In genomic region chr19:35585844-35586243, GRCh38 we compare ENCODE assay signal across 11 cellular contexts. TPM values are rescaled to one million over a fixed set of nuclear protein-coding genes. Genes with fewer than 3 reads are reported as not detected.
DNase-seq lines count a peak whose midpoint lies in the region; ATAC-seq and TF ChIP-seq lines count a peak whose summit lies in the region.
"Had no signal": no experiment of that assay in that cellular context is flagged by ENCODE, and none has a peak within 500 bp of the region (broad histone marks: within the 10 kb centered on the region; RNA-seq: fewer than 3 reads in every experiment).

Gene PMIS2, plus strand, starts transcription at chr19:35586173. Its CDS starts 87 bp downstream, at chr19:35586260.

- no peak within 1 kb of the TSS for H3K4me2 ChIP-seq in neural progenitor cell

- in situ Hi-C loops in G401 (cut with HindIII; ENCODE audit: low sequenced_read_pairs): no loop called here

- H3K4me1 ChIP-seq in HEK293 (ENCODE audit: control insufficient read depth, insufficient read depth, low read length) (no peaks in the 10 kb centered on the region), neural progenitor cell (no peaks in the 10 kb centered on the region)

- no peaks in the 10 kb centered on the region for H3K4me1 Mint-ChIP-seq in activated CD4-positive, alpha-beta T cell treated with anti-CD3 and anti-CD28 coated beads for 36 hours
- H3K4me1 Mint-ChIP-seq in activated T-cell treated with anti-CD3 and anti-CD28 coated beads, Interleukin-2, amount 50 U/mL, for 72 hours (ENCODE audit: low read depth): no peaks in the 10 kb centered on the region
- peaks cover 11% of the 10 kb centered on the region for H3K4me1 Mint-ChIP-seq in neural progenitor cell
- no peaks in the 10 kb centered on the region for H3K4me1 Mint-ChIP-seq in T-helper 17 cell

- peaks cover 13% of the 10 kb centered on the region for H3K27me3 Mint-ChIP-seq in activated CD4-positive, alpha-beta T cell treated with anti-CD3 and anti-CD28 coated beads for 36 hours
- peaks cover 33% of the 10 kb centered on the region for H3K27me3 Mint-ChIP-seq in activated T-cell treated with anti-CD3 and anti-CD28 coated beads, Interleukin-2, amount 50 U/mL, for 72 hours (ENCODE audit: low read depth)
- peaks cover 3% of the 10 kb centered on the region for H3K27me3 Mint-ChIP-seq in neural progenitor cell (ENCODE audit: insufficient read depth, low read depth)
- H3K27me3 Mint-ChIP-seq in T-helper 17 cell: peaks cover 45% of the 10 kb centered on the region

- peaks cover 26% of the 10 kb centered on the region for H3K27me3 ChIP-seq in neural progenitor cell

- H3K9me3 ChIP-seq in HEK293 (ENCODE audit: control insufficient read depth, insufficient read depth, low read depth, low read length): no peaks in the 10 kb centered on the region; the same call in 1 of the 2 replicates
- H3K9me3 ChIP-seq in neural progenitor cell (ENCODE audit: low read depth): no peaks in the 10 kb centered on the region
- no peaks in the 10 kb centered on the region for H3K9me3 ChIP-seq in T-helper 17 cell (ENCODE audit: control insufficient read depth, low read length, poor library complexity, severe bottlenecking)

- H3K27ac ChIP-seq in HEK293 (ENCODE audit: extremely low read depth, low read depth, low read length) (no peak within 1 kb of the TSS), neural progenitor cell (no peak within 1 kb of the TSS)

- POLR2A ChIA-PET in activated CD4-positive, alpha-beta T cell treated with anti-CD3 and anti-CD28 coated beads for 36 hours (lab: Charles Lee): no interaction called here
- POLR2A ChIA-PET in HEK293 (lab: Yijun Ruan, JAX): no interaction called here

- H3F3A ChIP-seq in neural progenitor cell (ENCODE audit: low read depth): no peaks in the 10 kb centered on the region

- no peak within 1 kb of the TSS for H3K9ac ChIP-seq in neural progenitor cell

- no peaks in the 10 kb centered on the region for H3K9me3 Mint-ChIP-seq in activated CD4-positive, alpha-beta T cell treated with anti-CD3 and anti-CD28 coated beads for 36 hours (ENCODE audit: low read depth)
- peaks cover 0 to 3% of the 10 kb centered on the region in 2 donors for H3K9me3 Mint-ChIP-seq in activated T-cell treated with anti-CD3 and anti-CD28 coated beads, Interleukin-2, amount 50 U/mL, for 72 hours
- peaks cover 3% of the 10 kb centered on the region for H3K9me3 Mint-ChIP-seq in neural progenitor cell

- H3K27ac Mint-ChIP-seq in activated CD4-positive, alpha-beta T cell treated with anti-CD3 and anti-CD28 coated beads for 36 hours: no peak within 1 kb of the TSS
- peak within 1 kb of the TSS; percentile 62 for H3K27ac Mint-ChIP-seq in activated T-cell treated with anti-CD3 and anti-CD28 coated beads, Interleukin-2, amount 50 U/mL, for 72 hours
- H3K27ac Mint-ChIP-seq in neural progenitor cell: no peak within 1 kb of the TSS
- no peak within 1 kb of the TSS for H3K27ac Mint-ChIP-seq in T-helper 17 cell

- DNase-seq in activated CD4-positive, alpha-beta T cell treated with anti-CD3 and anti-CD28 coated beads for 36 hours: peak; percentile 51
- no peak for DNase-seq in activated CD4-positive, alpha-beta T cell treated with anti-CD3 and anti-CD28 coated beads, Interleukin-2, amount 50 U/mL, for 1 hour
- peak in 1 of 2 donors; percentile 18 for DNase-seq in activated T-cell treated with anti-CD3 and anti-CD28 coated beads, Interleukin-2, amount 50 U/mL, for 72 hours
- peak; percentile 38 for DNase-seq in neural progenitor cell (ENCODE audit: low spot score)
- no peak for DNase-seq in NCI-H226
- no peak for DNase-seq in G401 (ENCODE audit: low spot score)
- no peak for DNase-seq in T-helper 17 cell
- DNase-seq: foreskin fibroblast, left colon, NCI-H774 had no signal

- intact Hi-C loops in activated CD4-positive, alpha-beta T cell treated with anti-CD3 and anti-CD28 coated beads for 36 hours (cut with DNase I, micrococcal nuclease): no loop called here

- no peaks in the 10 kb centered on the region for H4K20me1 ChIP-seq in neural progenitor cell (ENCODE audit: low read depth)

- peak; percentile 69 for ATAC-seq in activated CD4-positive, alpha-beta T cell treated with anti-CD3 and anti-CD28 coated beads for 36 hours
- peak; percentile 21 to 44 for ATAC-seq in activated T-cell treated with anti-CD3 and anti-CD28 coated beads, Interleukin-2, amount 50 U/mL, for 72 hours (replicated peaks in 1 of 2)
- no peak for ATAC-seq in T-helper 17 cell
- ATAC-seq: left colon had no signal

- no peaks in the 10 kb centered on the region for H3K79me2 ChIP-seq in neural progenitor cell (ENCODE audit: low read depth)

- H3K4me3 ChIP-seq in HEK293 (ENCODE audit: low read depth, low read length) (no peak within 1 kb of the TSS), neural progenitor cell (no peak within 1 kb of the TSS)

- TF ChIP-seq CTCF in HEK293 (tag by site-specific recombination; IDR thresholded peaks at IDR 0.05) (no peak), neural progenitor cell (IDR thresholded peaks at IDR 0.05) (no peak)

- H3K36me3 Mint-ChIP-seq in activated CD4-positive, alpha-beta T cell treated with anti-CD3 and anti-CD28 coated beads for 36 hours (ENCODE audit: low read depth): no peaks in the 10 kb centered on the region
- no peaks in the 10 kb centered on the region for H3K36me3 Mint-ChIP-seq in activated T-cell treated with anti-CD3 and anti-CD28 coated beads, Interleukin-2, amount 50 U/mL, for 72 hours (ENCODE audit: insufficient read depth in 2 of 2)
- H3K36me3 Mint-ChIP-seq in neural progenitor cell (no peaks in the 10 kb centered on the region), T-helper 17 cell (ENCODE audit: low read depth) (peaks cover 3% of the 10 kb centered on the region)

- CTCF ChIA-PET in activated CD4-positive, alpha-beta T cell treated with anti-CD3 and anti-CD28 coated beads for 36 hours (lab: Charles Lee): interaction anchor here (0.6 to 1.4 kb wide), 2 partner anchors 75 to 299 kb away, joined by 3 to 4 read pairs; no protein-coding TSS in a partner anchor
- CTCF ChIA-PET in HEK293 (lab: Yijun Ruan, JAX): interaction anchor here (0.7 kb wide), 2 partner anchors 13 to 16 kb away, joined by 5 to 8 read pairs; no protein-coding TSS in a partner anchor

- no peak within 1 kb of the TSS for H3K4me3 Mint-ChIP-seq in activated CD4-positive, alpha-beta T cell treated with anti-CD3 and anti-CD28 coated beads for 36 hours
- H3K4me3 Mint-ChIP-seq in activated T-cell treated with anti-CD3 and anti-CD28 coated beads, Interleukin-2, amount 50 U/mL, for 72 hours: no peak within 1 kb of the TSS
- H3K4me3 Mint-ChIP-seq in neural progenitor cell: no peak within 1 kb of the TSS
- H3K4me3 Mint-ChIP-seq in T-helper 17 cell: no peak within 1 kb of the TSS

- no peaks in the 10 kb centered on the region for H3K36me3 ChIP-seq in HEK293 (ENCODE audit: control insufficient read depth in 2 of 2, insufficient read depth in 1 of 2, low read length in 2 of 2)
- no peaks in the 10 kb centered on the region for H3K36me3 ChIP-seq in neural progenitor cell

- no peak within 1 kb of the TSS for H2AFZ ChIP-seq in neural progenitor cell (replicated peaks)

TF ChIP-seq in HEK293, 187 proteins besides CTCF, POLR2A, EP300 and RAD21:
- TF ChIP-seq ZNF768 (tag by site-specific recombination; IDR thresholded peaks at IDR 0.05) (no peak), ZFP3 (tag by site-specific recombination; IDR thresholded peaks at IDR 0.05; ENCODE audit: low read depth) (no peak), SP2 (tag by site-specific recombination; IDR thresholded peaks at IDR 0.05) (peak; percentile 44; the same call in 1 of the 2 replicates), KLF9 (tag by site-specific recombination; IDR thresholded peaks at IDR 0.05; ENCODE audit: low read depth) (peak; percentile 58; the same call in 1 of the 2 replicates)

RNA-seq across cellular contexts. Expression of gene PMIS2, which starts in this region (rescaled TPM):
- total RNA-seq in activated CD4-positive, alpha-beta T cell treated with anti-CD3 and anti-CD28 coated beads for 36 hours: not detected
- total RNA-seq in activated T-cell treated with anti-CD3 and anti-CD28 coated beads, Interleukin-2, amount 50 U/mL, for 72 hours: not detected
- 0.34 TPM in 1 of 2 replicates, not detected in the other for total RNA-seq in neural progenitor cell (ENCODE audit: low replicate concordance)
- total RNA-seq in G401 (2014; rRNA removed; shearing (Covaris generic)): not detected in 2 replicates
- total RNA-seq in T-helper 17 cell: not detected
- total RNA-seq: left colon had no signal

Comparison
In these comparisons a context has a peak if more than half of its experiments do, and no peak if none do; other contexts are left out.
1. Peak in DNase-seq and ATAC-seq in activated CD4-positive, alpha-beta T cell treated with anti-CD3 and anti-CD28 coated beads for 36 hours; RNA of the gene not detected or under 1 TPM.
2. Peak in ATAC-seq in activated T-cell treated with anti-CD3 and anti-CD28 coated beads, Interleukin-2, amount 50 U/mL, for 72 hours; RNA of the gene not detected or under 1 TPM.
3. Peak in DNase-seq in neural progenitor cell; RNA of the gene not detected or under 1 TPM.